30 cellular contexts compared by ENCODE assay signal in the genomic region with DNA sequence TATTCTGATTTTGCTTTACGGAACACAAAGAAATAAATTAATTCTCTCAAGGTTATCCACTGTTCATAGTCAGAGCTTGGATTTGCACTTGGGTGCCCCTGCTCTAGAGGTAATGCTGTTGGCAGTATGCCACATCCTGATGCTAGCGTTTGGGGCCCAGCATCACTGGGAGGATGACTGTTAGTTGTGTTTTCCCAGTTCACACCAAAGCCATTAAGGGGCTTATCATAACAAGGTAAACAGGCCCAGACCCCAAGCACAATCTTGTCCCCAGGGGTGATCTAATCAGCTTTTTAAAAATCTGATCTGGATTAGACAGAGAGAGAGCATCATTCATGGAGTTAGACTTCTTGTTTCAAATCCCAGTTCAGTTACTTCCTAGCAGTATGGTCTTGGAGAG.
"Had no signal": no experiment of that assay in that cellular context is flagged by ENCODE, and none has a peak within 500 bp of the region (broad histone marks: within the 10 kb centered on the region; RNA-seq: fewer than 3 reads in every experiment).

No MANE protein-coding gene starts in this region.

- H3K36me3 ChIP-seq: ascending aorta, breast epithelium, cardiac muscle cell, colonic mucosa, esophagus squamous epithelium, gastroesophageal sphincter, heart right ventricle had no signal

- H3K4me1 ChIP-seq: ascending aorta, breast epithelium, colonic mucosa, esophagus squamous epithelium, gastroesophageal sphincter had no signal

- H3K9me3 ChIP-seq: colonic mucosa had no signal

- ATAC-seq: activated naive CD4-positive, alpha-beta T cell treated with anti-CD3 and anti-CD28 coated beads, Interleukin-2, amount 50 U/mL, for 72 hours; activated T-cell treated with anti-CD3 and anti-CD28 coated beads, Interleukin-2, amount 50 U/mL, for 72 hours; gastroesophageal sphincter; WTC11 had no signal

- FAIRE-seq: endometrium, endothelial cell of umbilical vein had no signal

- H3K27me3 ChIP-seq: ascending aorta, breast epithelium, cardiac muscle cell, colonic mucosa, esophagus squamous epithelium, gastroesophageal sphincter, heart right ventricle, hepatocyte had no signal

- DNase-seq: activated CD4-positive, alpha-beta memory T cell treated with anti-CD3 and anti-CD28 coated beads, Interleukin-2, amount 10 ng/mL, durations not matched to agents 7 days and 5 days; activated CD4-positive, alpha-beta T cell treated with anti-CD3 and anti-CD28 coated beads for 1 hour; activated CD4-positive, alpha-beta T cell treated with anti-CD3 and anti-CD28 coated beads for 4 hours; activated CD4-positive, alpha-beta T cell treated with anti-CD3 and anti-CD28 coated beads, Interleukin-2, amount 10 ng/mL, durations not matched to agents 7 days and 5 days; activated CD4-positive, alpha-beta T cell treated with anti-CD3 and anti-CD28 coated beads, Interleukin-2, amount 50 U/mL, for 4 hours; activated CD8-positive, alpha-beta memory T cell treated with anti-CD3 and anti-CD28 coated beads, Interleukin-2, amount 50 U/mL, for 48 hours; activated gamma-delta T cell; activated naive CD4-positive, alpha-beta T cell; activated naive CD4-positive, alpha-beta T cell treated with anti-CD3 and anti-CD28 coated beads, Interleukin-2, amount 10 ng/mL, durations not matched to agents 7 days and 5 days; activated naive CD8-positive, alpha-beta T cell treated with anti-CD3 and anti-CD28 coated beads, Interleukin-2, amount 10 ng/mL, durations not matched to agents 7 days and 5 days; activated T-cell treated with anti-CD3 and anti-CD28 coated beads for 4 hours; activated T-cell treated with anti-CD3 and anti-CD28 coated beads, Interleukin-2, amount 50 U/mL, for 24 hours; activated T-cell treated with anti-CD3 and anti-CD28 coated beads, Interleukin-2, amount 50 U/mL, for 72 hours; central memory CD4-positive, alpha-beta T cell; cerebellar nuclear complex; colonic mucosa; effector CD8-positive, alpha-beta T cell; esophagus squamous epithelium; foreskin melanocyte; heart right ventricle; T1000 had no signal

- H3K4me3 ChIP-seq: ascending aorta, breast epithelium, cardiac muscle cell, colonic mucosa, esophagus squamous epithelium, gastroesophageal sphincter, heart right ventricle, hepatocyte had no signal
